In the genomic region with DNA sequence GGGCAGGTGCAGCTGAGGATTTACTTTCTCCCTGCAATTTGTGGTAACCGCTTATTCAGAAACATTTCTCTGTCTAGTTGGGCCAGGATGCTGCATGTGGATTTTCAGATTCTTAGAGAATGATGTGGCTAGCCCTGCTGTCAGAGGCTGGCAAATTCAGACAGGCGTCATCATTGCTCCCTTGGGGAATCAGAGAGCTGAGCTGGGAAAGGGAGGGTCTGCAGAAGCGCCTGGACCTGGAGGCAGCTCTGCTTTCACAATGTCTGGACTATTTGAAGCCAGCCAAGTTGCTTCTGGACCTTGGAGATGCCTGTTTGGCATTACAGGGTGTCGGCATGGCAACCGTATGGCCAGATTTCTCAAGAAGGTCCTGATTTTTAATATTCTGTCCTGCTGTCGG, we compare ENCODE assay signal across 10 cellular contexts. TPM values are rescaled to one million over a fixed set of nuclear protein-coding genes. Genes with fewer than 3 reads are reported as not detected.
A peak's percentile ranks its signal among the peaks of the same experiment; 100 is the strongest.
DNase-seq lines count a peak whose midpoint lies in the region; TF ChIP-seq lines count a peak whose summit lies in the region.
"Had no signal": no experiment of that assay in that cellular context is flagged by ENCODE, and none has a peak within 500 bp of the region (broad histone marks: within the 10 kb centered on the region; RNA-seq: fewer than 3 reads in every experiment).

No MANE protein-coding gene starts in this region.

- H3K27me3 ChIP-seq in left ventricle myocardium inferior (ENCODE audit: low read depth), result peaks cover 39% of the 10 kb centered on the region
- peaks cover 59% of the 10 kb centered on the region for H3K27me3 ChIP-seq in transverse colon

- in situ Hi-C loops in transverse colon (cut with MboI; ENCODE audit: low pct_ligation_motif_present in 1 of 4, low pct_unique_long_range_greater_than_20kb in 1 of 4, low sequenced_read_pairs in 3 of 4), result no loop called here

- H3K27ac ChIP-seq in left ventricle myocardium inferior (replicated peaks), result peak overlapping the region; percentile 91
- no peak overlapping the region for H3K27ac ChIP-seq in transverse colon
- H3K27ac ChIP-seq: A549 had no signal

- no peak for TF ChIP-seq EP300 in transverse colon (IDR thresholded peaks at IDR 0.05; ENCODE audit: low read depth)

- WGBS in transverse colon (ENCODE audit: low coverage in 1 of 2), 2 donors, result 60 to 82% methylated on average over 1 to 6 of the region's 6 CpGs

- intact Hi-C loops in left ventricle myocardium inferior (cut with micrococcal nuclease), result no loop called here
- intact Hi-C loops in transverse colon (cut with DNase I; ENCODE audit: low total_unique reads), result no loop called here

- H3K9me3 ChIP-seq in left ventricle myocardium inferior (replicated peaks) (no peaks in the 10 kb centered on the region), transverse colon (no peaks in the 10 kb centered on the region)
- H3K9me3 ChIP-seq: A549 had no signal

- no peaks in the 10 kb centered on the region for H3K36me3 ChIP-seq in left ventricle myocardium inferior
- H3K36me3 ChIP-seq in transverse colon, result no peaks in the 10 kb centered on the region

- H3K4me3 ChIP-seq in left ventricle myocardium inferior (peak overlapping the region; percentile 12), transverse colon (no peak overlapping the region)
- H3K4me3 ChIP-seq: A549 had no signal

- TF ChIP-seq CTCF in left ventricle myocardium inferior (IDR thresholded peaks at IDR 0.05; ENCODE audit: borderline replicate concordance) (no peak), transverse colon (IDR thresholded peaks at IDR 0.05) (no peak)

- TF ChIP-seq POLR2A in transverse colon (IDR thresholded peaks at IDR 0.05), result no peak

- H3K4me1 ChIP-seq in left ventricle myocardium inferior (peaks cover 96% of the 10 kb centered on the region), transverse colon (peaks cover 6 to 32% (median 26%) of the 10 kb centered on the region in 4 donors)

- DNase-seq in NCI-H1105 treated with DMSO at 0.1 percent for 48 hours (lab: John Stamatoyannopoulos, UW) (peak; percentile 2), NCI-H1105 (lab: John Stamatoyannopoulos, UW) (no peak), amniotic epithelial cell (ENCODE audit: low read depth) (peak; percentile 84), left ventricle myocardium inferior (peak; percentile 62), transverse colon (peak; percentile 18), germinal center (ENCODE audit: low spot score) (no peak), GDM1 (lab: John Stamatoyannopoulos, UW) (no peak), NCI-H748 (lab: John Stamatoyannopoulos, UW; ENCODE audit: unreplicated experiment) (no peak)
- DNase-seq: small intestine had no signal

RNA-seq across cellular contexts. Expression of gene GALNT16, which starts 3.4 kb away (rescaled TPM):
- total RNA-seq in left ventricle myocardium inferior, result 70.5 TPM
- 10 to 100 TPM in 1 of 4 donors, 1 to 10 TPM in 3; 2.5 to 11.3 (median 2.8) TPM for total RNA-seq in transverse colon

Comparison
In these comparisons a context has a peak if more than half of its experiments do, and no peak if none do; other contexts are left out.
1. DNase-seq: peak in NCI-H1105 treated with DMSO at 0.1 percent for 48 hours (single experiment), amniotic epithelial cell (single experiment), left ventricle myocardium inferior (single experiment) and transverse colon (single experiment); none in NCI-H1105 (single experiment), germinal center (single experiment), GDM1 (single experiment) and NCI-H748 (single experiment).